8 cellular contexts compared by ENCODE assay signal in the genomic region with DNA sequence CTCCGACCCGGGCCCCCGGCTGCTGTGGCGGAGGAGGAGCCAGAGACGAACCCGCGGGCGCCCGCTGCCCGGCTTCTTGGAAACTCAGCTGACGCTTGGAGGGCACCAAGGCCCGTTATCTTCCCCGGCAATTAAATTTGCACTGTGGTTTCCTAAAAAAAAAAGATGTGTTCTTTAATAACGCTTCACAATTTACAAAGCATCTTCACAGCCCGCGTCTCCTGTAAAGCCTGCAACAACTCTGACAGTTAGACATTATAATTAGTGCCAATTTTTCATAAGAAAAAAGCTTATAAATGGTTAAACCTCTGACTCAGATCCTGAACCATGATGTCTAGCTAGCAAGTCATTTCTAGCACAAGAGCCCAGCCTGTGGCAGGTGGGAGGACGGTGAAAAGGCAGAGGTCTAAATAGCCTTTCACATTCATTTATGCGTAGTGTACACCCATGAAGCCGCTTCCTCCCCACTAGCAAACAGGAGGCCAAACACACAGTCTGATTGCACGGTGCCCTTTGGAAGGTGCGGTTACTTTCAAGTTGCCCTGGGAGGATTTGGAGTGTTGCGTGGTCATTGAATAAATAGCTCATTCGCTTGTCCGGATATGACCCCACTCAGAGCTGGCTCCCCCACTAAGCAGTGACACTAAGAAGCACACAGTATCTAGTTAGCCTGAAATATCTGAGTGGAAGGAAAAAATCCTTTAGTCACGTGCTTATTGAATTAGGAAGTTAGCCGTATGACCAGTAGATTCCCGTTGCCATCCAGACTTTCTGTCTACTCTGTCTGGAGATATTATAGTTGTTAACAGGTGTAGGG. TPM values are rescaled to one million over a fixed set of nuclear protein-coding genes. Genes with fewer than 3 reads are reported as not detected.
DNase-seq lines count a peak whose midpoint lies in the region; ATAC-seq, FAIRE-seq and TF ChIP-seq lines count a peak whose summit lies in the region.

No MANE protein-coding gene starts in this region.

- peak overlapping the region; percentile 91 to 98 (median 96) for H3K27ac ChIP-seq in pancreas
- peak overlapping the region; percentile 100 for H3K27ac ChIP-seq in uterus

- FAIRE-seq in pancreas (lab: Jason Lieb, UNC), result no peak

- H3K4me3 ChIP-seq in pancreas (peak overlapping the region; percentile 68 to 82 (median 78)), uterus (peak overlapping the region; percentile 71 to 98)

- H3K4me1 ChIP-seq in pancreas, result peaks cover 9 to 21% (median 15%) of the 10 kb centered on the region in 3 donors
- peaks cover 0 to 9% of the 10 kb centered on the region in 2 donors for H3K4me1 ChIP-seq in uterus

- 1% methylated on average over 27 of the region's 27 CpGs for WGBS in pancreas, 2 donors

- TF ChIP-seq CTCF in pancreas (IDR thresholded peaks at IDR 0.05) (no peak), uterus (IDR thresholded peaks at IDR 0.05) (peak in 1 of 4 experiments; percentile 15)

- no peaks in the 10 kb centered on the region for H3K9me3 ChIP-seq in pancreas
- no peaks in the 10 kb centered on the region for H3K9me3 ChIP-seq in uterus

- intact Hi-C loops in pancreas (cut with DNase I), result no loop called here
- intact Hi-C loops in uterus (cut with DNase I; ENCODE audit: low total_unique reads), result no loop called here

- no peaks in the 10 kb centered on the region for H3K36me3 ChIP-seq in pancreas
- no peaks in the 10 kb centered on the region for H3K36me3 ChIP-seq in uterus

- H3K27me3 ChIP-seq in pancreas, result no peaks in the 10 kb centered on the region
- no peaks in the 10 kb centered on the region for H3K27me3 ChIP-seq in uterus

- ATAC-seq in HG03439 (IDR thresholded peaks at IDR 0.05; ENCODE audit: unreplicated experiment), result peak; percentile 48
- peak; percentile 13 to 54 (median 42) for ATAC-seq in pancreas

- TF ChIP-seq POLR2A in uterus (IDR thresholded peaks at IDR 0.05), result no peak

- DNase-seq in C1 segment of cervical spinal cord (lab: John Stamatoyannopoulos, UW) (peak in 11 of 14 donors; percentile 16 to 71 (median 53)), GM19240 (ENCODE audit: insufficient read length, low spot score) (peak; percentile 15), RKO (ENCODE audit: low spot score) (peak; percentile 87), glomerular visceral epithelial cell (ENCODE audit: extremely low spot score) (peak; percentile 80), pancreas (peak in 4 of 6 donors; percentile 40 to 58 (median 46)), uterus (peak in 1 of 2 donors; percentile 38)
- peak; percentile 83 for DNase-seq in activated effector memory CD4-positive, alpha-beta T cell treated with anti-CD3 and anti-CD28 coated beads, Interleukin-2, amount 50 U/mL, for 16 hours

RNA-seq across cellular contexts. Expression of a gene that starts 0.5 kb away (rescaled TPM):
- 10 to 100 TPM in 2 of 6 donors, 1 to 10 TPM in 4; 4.7 to 11.5 (median 6.5) TPM for total RNA-seq in pancreas
- 1 to 10 TPM; 1.6 to 2.3 TPM for polyA plus RNA-seq in pancreas
- total RNA-seq in uterus, result 10 to 100 TPM in 3 of 4 donors, 1 to 10 TPM in 1; 10.0 to 22.7 (median 15.1) TPM
